Comparison of ENCODE assay signal across 12 cellular contexts in the genomic region with DNA sequence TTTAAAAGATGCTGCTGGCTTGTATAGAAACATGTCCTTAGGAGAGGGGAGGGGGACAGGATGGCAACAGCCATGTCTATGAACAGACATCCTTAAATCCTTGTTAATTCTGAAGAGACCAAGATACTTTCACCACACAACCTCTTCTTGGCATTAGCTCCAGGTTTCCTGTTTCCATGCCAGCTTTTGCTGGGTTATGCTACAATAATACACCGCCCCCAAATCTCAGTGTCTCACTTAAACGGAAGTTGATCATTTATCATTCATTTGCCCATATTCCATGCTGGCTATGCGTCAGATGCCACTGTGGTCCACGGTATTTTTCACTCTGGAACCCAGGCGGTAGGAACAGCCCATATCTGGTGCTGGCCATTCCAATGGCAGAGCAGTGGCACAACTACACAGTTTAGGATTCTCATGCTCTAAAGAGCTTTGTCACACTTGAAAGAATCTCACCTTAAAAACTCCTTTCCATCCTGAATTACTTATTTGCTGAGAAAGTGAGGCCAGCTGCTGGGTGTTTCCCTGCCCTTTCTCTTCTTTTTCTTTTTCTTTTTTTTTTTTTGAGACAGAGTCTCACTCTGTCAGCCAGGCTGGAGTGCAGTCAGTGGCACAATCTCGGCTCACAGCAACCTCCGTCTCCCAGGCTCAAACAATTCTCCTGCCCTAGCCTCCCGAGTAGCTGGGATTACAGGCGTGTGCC. TPM values are rescaled to one million over a fixed set of nuclear protein-coding genes. Genes with fewer than 3 reads are reported as not detected.
A peak's percentile ranks its signal among the peaks of the same experiment; 100 is the strongest.
DNase-seq lines count a peak whose midpoint lies in the region; ATAC-seq and TF ChIP-seq lines count a peak whose summit lies in the region.
"Had no signal": no experiment of that assay in that cellular context is flagged by ENCODE, and none has a peak within 500 bp of the region (broad histone marks: within the 10 kb centered on the region; RNA-seq: fewer than 3 reads in every experiment).

No MANE protein-coding gene starts in this region.

- H3K9me3 ChIP-seq in adrenal gland (replicated peaks in 1 of 3) (no peaks in the 10 kb centered on the region), endodermal cell (ENCODE audit: control insufficient read depth, low read length) (peaks cover 6% of the 10 kb centered on the region), aorta (ENCODE audit: control insufficient read depth, low read length) (no peaks in the 10 kb centered on the region)

- no peaks in the 10 kb centered on the region for H3K27me3 ChIP-seq in adrenal gland
- H3K27me3 ChIP-seq in endodermal cell (ENCODE audit: control insufficient read depth, insufficient read depth, low read length, poor library complexity, severe bottlenecking) = peaks cover 7% of the 10 kb centered on the region
- H3K27me3 ChIP-seq in aorta (ENCODE audit: control insufficient read depth in 1 of 2, insufficient read depth in 2 of 2, low read length in 1 of 2) = no peaks in the 10 kb centered on the region

- H3K4me3 Mint-ChIP-seq in CD14-positive monocyte (peak overlapping the region in 1 of 2 donors; percentile 90), endodermal cell (no peak overlapping the region)

- H3K4me3 ChIP-seq in adrenal gland = no peak overlapping the region
- no peak overlapping the region for H3K4me3 ChIP-seq in endodermal cell (ENCODE audit: low read length)
- H3K4me3 ChIP-seq in aorta (ENCODE audit: low read length in 2 of 2) = no peak overlapping the region

- no peak for TF ChIP-seq CTCF in CD14-positive monocyte (IDR thresholded peaks at IDR 0.05)
- no peak for TF ChIP-seq CTCF in adrenal gland (IDR thresholded peaks at IDR 0.05)
- TF ChIP-seq CTCF in endodermal cell (conservative IDR thresholded peaks at IDR 0.05) = no peak

- intact Hi-C loops in CD14-positive monocyte (cut with micrococcal nuclease) = loop anchor here (5.0 to 10.0 kb wide), 3 partner anchors 132 to 335 kb away; a partner anchor contains a TSS
- intact Hi-C loops in adrenal gland (cut with DNase I) = no loop called here
- intact Hi-C loops in aorta (cut with DNase I) = loop anchor here (10.0 kb wide), 2 partner anchors 175 to 185 kb away; no protein-coding TSS in a partner anchor

- peaks cover 6 to 29% (median 22%) of the 10 kb centered on the region in 7 donors for H3K9me3 Mint-ChIP-seq in CD14-positive monocyte
- H3K9me3 Mint-ChIP-seq in endodermal cell = peaks cover 25% of the 10 kb centered on the region

- peaks cover 0 to 13% (median 5%) of the 10 kb centered on the region in 3 donors for H3K27me3 Mint-ChIP-seq in CD14-positive monocyte (ENCODE audit: low read depth in 3 of 3)
- H3K27me3 Mint-ChIP-seq in endodermal cell (ENCODE audit: insufficient read depth) = peaks cover 7% of the 10 kb centered on the region

- WGBS in adrenal gland, 4 donors = 72 to 84% (median 76%) methylated on average over 9 of the region's 9 CpGs
- 94 to 98% methylated on average over 6 to 9 of the region's 9 CpGs for WGBS in endodermal cell (ENCODE audit: insufficient coverage in 1 of 2, insufficient read length in 1 of 2), 2 experiments
- WGBS in aorta, 2 donors = 56 to 64% methylated on average over 9 of the region's 9 CpGs

- H3K36me3 Mint-ChIP-seq in CD14-positive monocyte (peaks cover 4 to 11% of the 10 kb centered on the region in 2 donors), endodermal cell (ENCODE audit: low read depth) (no peaks in the 10 kb centered on the region)

- H3K36me3 ChIP-seq in adrenal gland (replicated peaks in 1 of 2) (no peaks in the 10 kb centered on the region), endodermal cell (ENCODE audit: control insufficient read depth, insufficient read depth, low read length) (no peaks in the 10 kb centered on the region), aorta (ENCODE audit: control insufficient read depth in 1 of 2, insufficient read depth in 2 of 2, low read length in 1 of 2) (no peaks in the 10 kb centered on the region)
- H3K36me3 ChIP-seq: WERI-Rb-1 had no signal

- no peak for ATAC-seq in aorta (ENCODE audit: low FRiP score)
- ATAC-seq in esophagus mucosa = no peak
- ATAC-seq: Panc1 had no signal

- DNase-seq in CD14-positive monocyte (ENCODE audit: low spot score) (no peak), HT-29 (ENCODE audit: low spot score) (peak; percentile 9), adrenal gland (no peak), mesenteric fat pad (ENCODE audit: low spot score) (peak; percentile 30), endodermal cell (no peak), aorta (no peak), anterior cingulate cortex (lab: John Stamatoyannopoulos, UW) (no peak)
- DNase-seq: DMS 273 treated with DMSO at 0.1 percent for 48 hours, NCI-H2029, WERI-Rb-1 had no signal

- no peak overlapping the region for H3K9ac ChIP-seq in endodermal cell (ENCODE audit: extremely low read depth, low read length, poor library complexity, severe bottlenecking)

- H3K4me1 ChIP-seq in adrenal gland (replicated peaks in 1 of 2) (peaks cover 7 to 15% of the 10 kb centered on the region in 2 donors), endodermal cell (ENCODE audit: control insufficient read depth, insufficient read depth, low read length) (no peaks in the 10 kb centered on the region), aorta (ENCODE audit: control insufficient read depth in 1 of 2, insufficient read depth in 2 of 2, low read length in 2 of 2) (peaks cover 0 to 1% of the 10 kb centered on the region in 2 donors)

- H3K27ac ChIP-seq in adrenal gland (peak overlapping the region in 3 of 5 donors; percentile 43 to 85 (median 76)), endodermal cell (ENCODE audit: low read depth, low read length) (no peak overlapping the region), aorta (ENCODE audit: low read depth in 1 of 2, low read length in 2 of 2) (no peak overlapping the region)
- H3K27ac ChIP-seq: WERI-Rb-1 had no signal

- TF ChIP-seq POLR2A in adrenal gland (IDR thresholded peaks at IDR 0.05) = no peak

- H3K27ac Mint-ChIP-seq in CD14-positive monocyte = peak overlapping the region; percentile 98 to 100 (median 100)
- no peak overlapping the region for H3K27ac Mint-ChIP-seq in endodermal cell

- H3K4me1 Mint-ChIP-seq in CD14-positive monocyte (peaks cover 38% of the 10 kb centered on the region), endodermal cell (peaks cover 17% of the 10 kb centered on the region)

RNA-seq across cellular contexts. Expression of a gene that starts 3.7 kb away (rescaled TPM):
- polyA plus RNA-seq in CD14-positive monocyte (100 to 1,000 TPM; 493 to 562 TPM), adrenal gland (10 to 100 TPM; 25.7 to 76.2 (median 56.0) TPM), aorta (10 to 100 TPM; 26.8 to 42.1 TPM)
- 270 and 281 TPM in 2 replicates for total RNA-seq in HT-29 (2014; rRNA removed; shearing (Covaris generic))
- total RNA-seq in adrenal gland (100 to 1,000 TPM in 2 of 8 donors, 10 to 100 TPM in 6; 39.6 to 218 (median 61.6) TPM), mesenteric fat pad (50.6 TPM), endodermal cell (10 to 100 TPM; 25.8 to 29.3 TPM), aorta (10 to 100 TPM; 23.3 to 64.8 TPM), esophagus mucosa (23.6 TPM)
- polyA plus RNA-seq in endodermal cell (2013, experiment 1 of 2) = 15.1 TPM
- 18.5 TPM for polyA plus RNA-seq in endodermal cell (2013, experiment 2 of 2)

RNA-seq across cellular contexts. Expression of a gene that starts 39.1 kb away (rescaled TPM):
- polyA plus RNA-seq in CD14-positive monocyte = 1 to 10 TPM; 3.8 to 7.1 TPM
- total RNA-seq in HT-29 (2014; rRNA removed; shearing (Covaris generic)) = 26.5 and 28.4 TPM in 2 replicates
- total RNA-seq in adrenal gland = 10 to 100 TPM; 12.7 to 36.7 (median 16.6) TPM
- 10 to 100 TPM; 10.1 to 20.5 (median 12.9) TPM for polyA plus RNA-seq in adrenal gland
- total RNA-seq in mesenteric fat pad = 8.6 TPM
- 10 to 100 TPM; 36.0 to 43.9 TPM for total RNA-seq in endodermal cell
- polyA plus RNA-seq in endodermal cell (2013, experiment 1 of 2) = 28.5 TPM
- polyA plus RNA-seq in endodermal cell (2013, experiment 2 of 2) = 30.3 TPM
- 10 to 100 TPM in 1 of 2 donors, 1 to 10 TPM in 1; 8.4 to 13.6 TPM for total RNA-seq in aorta
- 1 to 10 TPM; 7.8 to 9.4 TPM for polyA plus RNA-seq in aorta
- total RNA-seq in esophagus mucosa = 10.8 TPM

Comparison
In these comparisons a context has a peak if more than half of its experiments do, and no peak if none do; other contexts are left out.
1. DNase-seq: peak in HT-29 (single experiment) and mesenteric fat pad (single experiment); none in CD14-positive monocyte (single experiment), adrenal gland (0 of 7), endodermal cell (single experiment), aorta (0 of 2) and anterior cingulate cortex (0 of 58).
2. H3K27ac ChIP-seq: peak in adrenal gland (3 of 5); none in endodermal cell (single experiment) and aorta (0 of 2).
3. intact Hi-C loops: an anchor here in CD14-positive monocyte (5.0 to 10.0 kb wide) and aorta (10.0 kb wide); none called in adrenal gland.